ENCODE assay signal across 18 cellular contexts in the genomic region with DNA sequence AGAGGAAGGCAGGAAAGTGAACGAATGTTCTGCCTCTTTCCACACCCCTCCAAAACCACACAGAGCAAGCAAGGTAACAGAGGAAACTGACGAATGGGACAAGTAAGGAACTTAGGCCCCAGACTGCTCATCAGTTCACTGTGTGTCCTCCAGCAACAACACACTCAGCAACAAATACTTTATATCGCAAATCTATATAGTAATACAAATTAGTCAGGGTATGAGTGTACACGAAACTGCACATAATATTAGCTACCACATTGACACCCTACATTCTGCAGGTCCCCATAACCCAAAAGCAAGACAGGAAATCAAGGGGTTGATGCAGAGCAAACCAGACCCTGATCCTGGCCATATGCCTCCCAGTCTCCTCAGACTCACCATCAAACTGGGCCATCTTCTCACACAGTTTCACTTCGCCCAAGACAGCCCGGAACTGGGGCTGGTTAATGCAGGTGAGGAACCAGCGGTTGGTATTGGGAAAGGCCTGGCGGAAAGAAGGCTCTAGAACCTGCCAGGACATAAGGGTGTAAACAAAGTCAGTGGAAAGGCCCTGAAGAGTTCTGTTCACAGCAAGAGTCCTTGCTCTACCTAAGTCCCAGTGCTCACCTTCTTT. TPM values are rescaled to one million over a fixed set of nuclear protein-coding genes. Genes with fewer than 3 reads are reported as not detected.
DNase-seq lines count a peak whose midpoint lies in the region; ATAC-seq, FAIRE-seq and TF ChIP-seq lines count a peak whose summit lies in the region.
"Had no signal": no experiment of that assay in that cellular context is flagged by ENCODE, and none has a peak within 500 bp of the region (broad histone marks: within the 10 kb centered on the region; RNA-seq: fewer than 3 reads in every experiment).

No MANE protein-coding gene starts in this region.

- H3K9ac ChIP-seq in Loucy (ENCODE audit: low read depth, low read length, poor library complexity, severe bottlenecking) (peak overlapping the region; percentile 40), astrocyte (ENCODE audit: low read length) (no peak overlapping the region)

- no peak overlapping the region for H2AFZ ChIP-seq in Loucy (ENCODE audit: low read length)
- H2AFZ ChIP-seq in astrocyte (ENCODE audit: low read depth, low read length), result no peak overlapping the region

- CTCF ChIA-PET in activated CD4-positive, alpha-beta T cell treated with anti-CD3 and anti-CD28 coated beads, Interleukin-2, amount 10 ng/mL, durations not matched to agents 7 days and 5 days (lab: Charles Lee), result interaction anchor here (0.6 to 5.1 kb wide), 6 partner anchors 24 to 456 kb away, joined by 3 to 18 read pairs (median 3); a partner anchor contains a TSS

- peaks cover 57% of the 10 kb centered on the region for H3K36me3 Mint-ChIP-seq in activated CD4-positive, alpha-beta T cell treated with anti-CD3 and anti-CD28 coated beads, Interleukin-2, amount 10 ng/mL, durations not matched to agents 7 days and 5 days (ENCODE audit: low read depth)
- H3K36me3 Mint-ChIP-seq in astrocyte (ENCODE audit: low read depth, unreplicated experiment) (peaks cover 38% of the 10 kb centered on the region), progenitor cell of endocrine pancreas (ENCODE audit: insufficient read depth) (peaks cover 45% of the 10 kb centered on the region)

- H3K79me2 ChIP-seq in Loucy (ENCODE audit: insufficient read depth, low read length) (peaks cover 84% of the 10 kb centered on the region), astrocyte (ENCODE audit: insufficient read depth, low read length) (peaks cover 85% of the 10 kb centered on the region)

- H3K4me1 ChIP-seq in Loucy (ENCODE audit: insufficient read depth, low read length, poor library complexity, severe bottlenecking) (peaks cover 50% of the 10 kb centered on the region), astrocyte (ENCODE audit: insufficient read depth, low read length) (peaks cover 17% of the 10 kb centered on the region)
- H3K4me1 ChIP-seq: colonic mucosa had no signal

- POLR2A ChIA-PET in activated CD4-positive, alpha-beta T cell treated with anti-CD3 and anti-CD28 coated beads, Interleukin-2, amount 10 ng/mL, durations not matched to agents 7 days and 5 days (lab: Charles Lee), result no interaction called here

- H3K27me3 ChIP-seq in Loucy (ENCODE audit: insufficient read depth, low read length, poor library complexity, severe bottlenecking) (no peaks in the 10 kb centered on the region), astrocyte (ENCODE audit: insufficient read depth, low read length) (no peaks in the 10 kb centered on the region)
- H3K27me3 ChIP-seq: colonic mucosa, pancreas had no signal

- H3K36me3 ChIP-seq in Loucy (ENCODE audit: insufficient read depth, low read length) (peaks cover 80% of the 10 kb centered on the region; the same call in 1 of the 2 replicates), astrocyte (ENCODE audit: insufficient read depth, low read length) (peaks cover 62% of the 10 kb centered on the region)

- no peaks in the 10 kb centered on the region for H3K27me3 Mint-ChIP-seq in activated CD4-positive, alpha-beta T cell treated with anti-CD3 and anti-CD28 coated beads, Interleukin-2, amount 10 ng/mL, durations not matched to agents 7 days and 5 days
- H3K27me3 Mint-ChIP-seq in astrocyte (ENCODE audit: low read depth, unreplicated experiment) (no peaks in the 10 kb centered on the region), progenitor cell of endocrine pancreas (no peaks in the 10 kb centered on the region)

- H3K4me1 Mint-ChIP-seq in activated CD4-positive, alpha-beta T cell treated with anti-CD3 and anti-CD28 coated beads, Interleukin-2, amount 10 ng/mL, durations not matched to agents 7 days and 5 days, result peaks cover 54% of the 10 kb centered on the region
- H3K4me1 Mint-ChIP-seq in astrocyte (ENCODE audit: low read depth, unreplicated experiment) (peaks cover 40% of the 10 kb centered on the region), progenitor cell of endocrine pancreas (ENCODE audit: low read depth) (peaks cover 31% of the 10 kb centered on the region)

- peak overlapping the region; percentile 68 for H3K27ac Mint-ChIP-seq in activated CD4-positive, alpha-beta T cell treated with anti-CD3 and anti-CD28 coated beads, Interleukin-2, amount 10 ng/mL, durations not matched to agents 7 days and 5 days
- H3K27ac Mint-ChIP-seq in astrocyte (ENCODE audit: unreplicated experiment) (peak overlapping the region; percentile 83), progenitor cell of endocrine pancreas (peak overlapping the region; percentile 77)

- H3K4me2 ChIP-seq in Loucy (ENCODE audit: low read depth, low read length, poor library complexity, severe bottlenecking) (peak overlapping the region; percentile 58), astrocyte (ENCODE audit: low read length) (no peak overlapping the region)

- no peaks in the 10 kb centered on the region for H3K9me3 ChIP-seq in Loucy (ENCODE audit: insufficient read depth, low read depth, low read length)
- no peaks in the 10 kb centered on the region for H3K9me3 ChIP-seq in astrocyte (ENCODE audit: insufficient read depth, low read depth, low read length)
- H3K9me3 ChIP-seq: colonic mucosa, HAP-1, pancreas had no signal

- no peaks in the 10 kb centered on the region; the same call in 1 of the 2 replicates for H3F3A ChIP-seq in Loucy (ENCODE audit: low read depth)

- no peak overlapping the region for H3K4me3 Mint-ChIP-seq in activated CD4-positive, alpha-beta T cell treated with anti-CD3 and anti-CD28 coated beads, Interleukin-2, amount 10 ng/mL, durations not matched to agents 7 days and 5 days
- H3K4me3 Mint-ChIP-seq in astrocyte (ENCODE audit: unreplicated experiment), result no peak overlapping the region
- no peak overlapping the region for H3K4me3 Mint-ChIP-seq in progenitor cell of endocrine pancreas (ENCODE audit: low read depth)

- no peak for FAIRE-seq in astrocyte (lab: Jason Lieb, UNC)
- FAIRE-seq: pancreas had no signal

- no peak overlapping the region for H3K4me3 ChIP-seq in Loucy (ENCODE audit: low read length, poor library complexity, severe bottlenecking)
- H3K4me3 ChIP-seq in astrocyte (ENCODE audit: insufficient read depth, low read depth, low read length), result no peak overlapping the region
- H3K4me3 ChIP-seq: colonic mucosa, HAP-1, pancreas had no signal

- H4K20me1 ChIP-seq in Loucy (ENCODE audit: insufficient read depth, low read length, poor library complexity, severe bottlenecking) (peaks cover 76% of the 10 kb centered on the region), astrocyte (ENCODE audit: insufficient read depth, low read length) (peaks cover 89% of the 10 kb centered on the region)

- no peak for DNase-seq in activated CD4-positive, alpha-beta T cell treated with anti-CD3 and anti-CD28 coated beads, Interleukin-2, amount 10 ng/mL, durations not matched to agents 7 days and 5 days
- DNase-seq in activated CD4-positive, alpha-beta T cell treated with anti-CD3 and anti-CD28 coated beads, Interleukin-2, amount 50 U/mL, for 1 hour, result no peak
- DNase-seq in astrocyte (ENCODE audit: low read depth) (no peak), progenitor cell of endocrine pancreas (ENCODE audit: low spot score, unreplicated experiment) (no peak), germinal center (ENCODE audit: low spot score) (no peak)
- DNase-seq in NK-92 treated with Interleukin-12 subunit alpha and Interleukin-12 subunit beta, amount 100 ng/mL, for 24 hours (lab: John Stamatoyannopoulos, UW), result no peak
- DNase-seq: activated naive CD4-positive, alpha-beta T cell; colonic mucosa; mammary epithelial cell; NCI-H1105; NCI-H510A; SHP77; trophoblast cell; WERI-Rb-1 had no signal

- H3K27ac ChIP-seq in astrocyte (ENCODE audit: low read depth, low read length), result no peak overlapping the region
- H3K27ac ChIP-seq: colonic mucosa, pancreas, WERI-Rb-1 had no signal

- no peak for TF ChIP-seq CTCF in Loucy (conservative IDR thresholded peaks at IDR 0.05; ENCODE audit: low read length)
- no peak for TF ChIP-seq CTCF in astrocyte (IDR thresholded peaks at IDR 0.05; ENCODE audit: insufficient read depth, low read depth, low read length)
- no peak for TF ChIP-seq CTCF in progenitor cell of endocrine pancreas (IDR thresholded peaks at IDR 0.05; ENCODE audit: unreplicated experiment)

- H3K9me3 Mint-ChIP-seq in activated CD4-positive, alpha-beta T cell treated with anti-CD3 and anti-CD28 coated beads, Interleukin-2, amount 10 ng/mL, durations not matched to agents 7 days and 5 days, result no peaks in the 10 kb centered on the region
- H3K9me3 Mint-ChIP-seq in astrocyte (ENCODE audit: unreplicated experiment) (no peaks in the 10 kb centered on the region), progenitor cell of endocrine pancreas (ENCODE audit: low read depth) (no peaks in the 10 kb centered on the region)

- ATAC-seq in GM18498 (IDR thresholded peaks at IDR 0.05; ENCODE audit: unreplicated experiment), result no peak
- ATAC-seq: pancreas had no signal

- no peaks in the 10 kb centered on the region for H3K9me2 ChIP-seq in Loucy (replicated peaks; ENCODE audit: low read depth, low read length)

RNA-seq across cellular contexts. Expression of a gene that starts 6.6 kb away (rescaled TPM):
- 1,000 to 10,000 TPM; 1,239 to 1,470 TPM for total RNA-seq in activated CD4-positive, alpha-beta T cell treated with anti-CD3 and anti-CD28 coated beads, Interleukin-2, amount 10 ng/mL, durations not matched to agents 7 days and 5 days
- total RNA-seq in astrocyte (1,185 and 1,298 TPM in 2 replicates), progenitor cell of endocrine pancreas (1,931 and 1,938 TPM in 2 replicates)

RNA-seq across cellular contexts. Expression of a gene that starts 20.5 kb away (rescaled TPM):
- total RNA-seq in activated CD4-positive, alpha-beta T cell treated with anti-CD3 and anti-CD28 coated beads, Interleukin-2, amount 10 ng/mL, durations not matched to agents 7 days and 5 days, result 100 to 1,000 TPM; 206 to 237 TPM
- total RNA-seq in astrocyte (305 and 378 TPM in 2 replicates), progenitor cell of endocrine pancreas (27.2 and 39.8 TPM in 2 replicates)

RNA-seq across cellular contexts. Expression of a gene that starts 24.2 kb away (rescaled TPM):
- total RNA-seq in activated CD4-positive, alpha-beta T cell treated with anti-CD3 and anti-CD28 coated beads, Interleukin-2, amount 10 ng/mL, durations not matched to agents 7 days and 5 days, result 10 to 100 TPM; 24.1 to 26.0 TPM
- 16.8 and 18.3 TPM in 2 replicates for total RNA-seq in astrocyte
- 23.1 and 26.0 TPM in 2 replicates for total RNA-seq in progenitor cell of endocrine pancreas

RNA-seq across cellular contexts. Expression of a gene that starts 34.5 kb away (rescaled TPM):
- total RNA-seq in activated CD4-positive, alpha-beta T cell treated with anti-CD3 and anti-CD28 coated beads, Interleukin-2, amount 10 ng/mL, durations not matched to agents 7 days and 5 days, result 100 to 1,000 TPM; 270 to 299 TPM
- total RNA-seq in astrocyte (123 and 136 TPM in 2 replicates), progenitor cell of endocrine pancreas (134 and 140 TPM in 2 replicates)

RNA-seq across cellular contexts. Expression of a gene that starts 45.4 kb away (rescaled TPM):
- total RNA-seq in activated CD4-positive, alpha-beta T cell treated with anti-CD3 and anti-CD28 coated beads, Interleukin-2, amount 10 ng/mL, durations not matched to agents 7 days and 5 days, result 100 to 1,000 TPM; 137 to 144 TPM
- 25.5 and 29.8 TPM in 2 replicates for total RNA-seq in astrocyte
- 42.7 and 47.0 TPM in 2 replicates for total RNA-seq in progenitor cell of endocrine pancreas
